27 cellular contexts compared by ENCODE assay signal in the genomic region with DNA sequence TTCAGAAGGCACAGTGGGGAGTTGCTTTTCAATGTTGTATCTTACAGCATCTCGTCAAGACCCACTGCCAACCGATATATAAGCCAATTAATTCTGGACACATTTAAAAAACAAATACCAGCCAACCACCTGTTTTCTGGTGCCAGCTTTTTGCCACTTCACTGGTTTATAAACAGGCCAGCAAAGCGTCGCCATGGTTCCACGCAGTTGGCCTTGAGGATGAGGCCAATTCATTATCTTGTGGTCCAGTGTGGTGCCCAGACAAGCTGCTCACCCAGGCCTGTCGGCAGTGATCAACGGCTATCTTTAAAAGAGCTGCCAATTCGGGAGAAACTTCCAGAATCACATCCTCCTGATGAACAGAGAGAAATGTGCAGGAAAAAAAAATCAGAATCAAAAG.
"Had no signal": no experiment of that assay in that cellular context is flagged by ENCODE, and none has a peak within 500 bp of the region (broad histone marks: within the 10 kb centered on the region; RNA-seq: fewer than 3 reads in every experiment).

No MANE protein-coding gene starts in this region.

- FAIRE-seq: pancreas, TTC549 had no signal

- H3K9me3 ChIP-seq: adrenal gland, ascending aorta, colonic mucosa, esophagus squamous epithelium, gastrocnemius medialis, pancreas, psoas muscle, right atrium auricular region, tibial artery had no signal

- H3K27me3 ChIP-seq: adrenal gland, ascending aorta, brain microvascular endothelial cell, colonic mucosa, gastrocnemius medialis, pancreas, right atrium auricular region, spleen, tibial artery had no signal

- DNase-seq: activated CD4-positive, alpha-beta T cell treated with anti-CD3 and anti-CD28 coated beads for 1 hour; activated CD8-positive, alpha-beta memory T cell treated with anti-CD3 and anti-CD28 coated beads for 24 hours; activated CD8-positive, alpha-beta memory T cell treated with anti-CD3 and anti-CD28 coated beads, Interleukin-2, amount 50 U/mL, for 4 hours; activated T-cell treated with anti-CD3 and anti-CD28 coated beads, Interleukin-2, amount 50 U/mL, for 24 hours; brain microvascular endothelial cell; colonic mucosa; endodermal cell; esophagus squamous epithelium; gastrocnemius medialis; heart left ventricle; islet precursor cell; left cardiac atrium; mesenchymal stem cell; mucosa of descending colon; nephron progenitor cell; pancreas; psoas muscle; spleen; stimulated activated CD4-positive, alpha-beta T cell treated with anti-CD3 and anti-CD28 coated beads, Interleukin-4, amount 100 ng/mL, for 24 hours; stimulated activated naive CD8-positive, alpha-beta T cell treated with anti-CD3 and anti-CD28 coated beads, Interleukin-15, Interleukin-2, amounts not matched to agents 100 U/mL and 50 U/mL, for 24 hours had no signal

- H3K36me3 ChIP-seq: adrenal gland, ascending aorta, brain microvascular endothelial cell, colonic mucosa, esophagus squamous epithelium, gastrocnemius medialis, heart left ventricle, pancreas, right atrium auricular region, spleen, tibial artery had no signal

- H3K27ac ChIP-seq: adrenal gland, ascending aorta, brain microvascular endothelial cell, colonic mucosa, esophagus squamous epithelium, gastrocnemius medialis, heart left ventricle, pancreas, psoas muscle, right atrium auricular region, spleen, tibial artery had no signal

- H3K9me3 Mint-ChIP-seq: activated T-cell treated with anti-CD3 and anti-CD28 coated beads, Interleukin-2, amount 50 U/mL, for 24 hours; activated T-helper 17 cell treated with anti-CD3 and anti-CD28 coated beads, Interleukin-2, amount 50 U/mL, for 72 hours had no signal

- ATAC-seq: activated T-helper 17 cell treated with anti-CD3 and anti-CD28 coated beads, Interleukin-2, amount 50 U/mL, for 72 hours; gastrocnemius medialis; heart left ventricle; left cardiac atrium; mucosa of descending colon; pancreas; psoas muscle; stimulated activated naive CD8-positive, alpha-beta T cell treated with anti-CD3 and anti-CD28 coated beads, Interleukin-15, Interleukin-2, amounts not matched to agents 100 U/mL and 50 U/mL, for 24 hours had no signal

- H3K27ac Mint-ChIP-seq: activated naive CD8-positive, alpha-beta T cell; activated T-cell treated with anti-CD3 and anti-CD28 coated beads, Interleukin-2, amount 50 U/mL, for 24 hours; activated T-helper 17 cell treated with anti-CD3 and anti-CD28 coated beads, Interleukin-2, amount 50 U/mL, for 72 hours; endodermal cell; nephron progenitor cell had no signal

- H3K36me3 Mint-ChIP-seq: activated naive CD8-positive, alpha-beta T cell had no signal

- H3K4me3 ChIP-seq: adrenal gland, ascending aorta, colonic mucosa, gastrocnemius medialis, heart left ventricle, mucosa of descending colon, pancreas, psoas muscle, right atrium auricular region, spleen, tibial artery had no signal

- H3K4me1 ChIP-seq: adrenal gland, ascending aorta, colonic mucosa, heart left ventricle, pancreas, psoas muscle, right atrium auricular region, spleen, tibial artery had no signal
